8 cellular contexts compared by ENCODE assay signal in genomic region chr12:67515679-67516363, GRCh38.
DNase-seq lines count a peak whose midpoint lies in the region; ATAC-seq and TF ChIP-seq lines count a peak whose summit lies in the region.

No MANE protein-coding gene starts in this region.

- POLR2A ChIA-PET in CD4-positive, alpha-beta memory T cell (lab: Charles Lee; ENCODE audit: partially characterized antibody): interaction anchor here (0.7 to 4.5 kb wide), 35 partner anchors 9 to 1293 kb away, joined by 3 to 88 read pairs (median 5); partner anchors contain the start of genes CAND1, DYRK2 and MDM2

- no peaks in the 10 kb centered on the region for H3K9me3 ChIP-seq in CD4-positive, alpha-beta memory T cell (ENCODE audit: control insufficient read depth in 1 of 2, low read length in 2 of 2)
- no peaks in the 10 kb centered on the region for H3K9me3 ChIP-seq in tibial artery

- H3K4me1 ChIP-seq in CD4-positive, alpha-beta memory T cell (ENCODE audit: insufficient read depth, low read length): peaks cover 64% of the 10 kb centered on the region
- H3K4me1 ChIP-seq in tibial artery: peaks cover 0 to 37% (median 26%) of the 10 kb centered on the region in 4 donors

- DNase-seq in CD4-positive, alpha-beta memory T cell: peak; percentile 64 to 78 (median 70)
- DNase-seq in NOMO-1 (lab: John Stamatoyannopoulos, UW; ENCODE audit: unreplicated experiment in 2 of 2): peak; percentile 42 to 65
- peak; percentile 26 to 43 (median 28) for DNase-seq in effector memory CD8-positive, alpha-beta T cell
- DNase-seq in HuH-7.5 (ENCODE audit: low spot score): no peak
- DNase-seq in tibial artery: no peak
- DNase-seq in LoVo (ENCODE audit: low spot score): no peak

- H3K36me3 ChIP-seq in CD4-positive, alpha-beta memory T cell (ENCODE audit: insufficient read depth, low read length): no peaks in the 10 kb centered on the region
- H3K36me3 ChIP-seq in tibial artery: no peaks in the 10 kb centered on the region

- peak; percentile 93 for ATAC-seq in GM19351 (IDR thresholded peaks at IDR 0.05; ENCODE audit: unreplicated experiment)
- ATAC-seq in HG03280 (IDR thresholded peaks at IDR 0.05; ENCODE audit: unreplicated experiment): peak; percentile 80
- peak; percentile 97 for ATAC-seq in effector memory CD8-positive, alpha-beta T cell (replicated peaks)

- H3K36me3 Mint-ChIP-seq in CD4-positive, alpha-beta memory T cell: no peaks in the 10 kb centered on the region
- H3K36me3 Mint-ChIP-seq in effector memory CD8-positive, alpha-beta T cell (ENCODE audit: insufficient read depth): peaks cover 2% of the 10 kb centered on the region

- no peaks in the 10 kb centered on the region for H3K9me3 Mint-ChIP-seq in CD4-positive, alpha-beta memory T cell
- peaks cover 0 to 2% of the 10 kb centered on the region in 2 donors for H3K9me3 Mint-ChIP-seq in effector memory CD8-positive, alpha-beta T cell

- no peak for TF ChIP-seq CTCF in tibial artery (IDR thresholded peaks at IDR 0.05)

- H3K4me1 Mint-ChIP-seq in CD4-positive, alpha-beta memory T cell: peaks cover 46 to 73% (median 54%) of the 10 kb centered on the region in 4 donors
- peaks cover 35 to 42% of the 10 kb centered on the region in 2 donors for H3K4me1 Mint-ChIP-seq in effector memory CD8-positive, alpha-beta T cell (ENCODE audit: low read depth in 2 of 2)

- intact Hi-C loops in CD4-positive, alpha-beta memory T cell (cut with micrococcal nuclease): loop anchor here (1.0 to 5.0 kb wide), 5 partner anchors 33 to 135 kb away; no protein-coding TSS in a partner anchor
- intact Hi-C loops in tibial artery (cut with DNase I; ENCODE audit: low total_unique reads): no loop called here

- H3K27ac Mint-ChIP-seq in CD4-positive, alpha-beta memory T cell: peak overlapping the region; percentile 50 to 91 (median 86)
- peak overlapping the region; percentile 84 to 88 for H3K27ac Mint-ChIP-seq in effector memory CD8-positive, alpha-beta T cell

- no peak overlapping the region for H3K27ac ChIP-seq in CD4-positive, alpha-beta memory T cell (ENCODE audit: low read depth, low read length)
- no peak overlapping the region for H3K27ac ChIP-seq in tibial artery

- peak overlapping the region in 1 of 2 donors; percentile 4 for H3K4me3 ChIP-seq in CD4-positive, alpha-beta memory T cell (ENCODE audit: low read length in 2 of 2)
- H3K4me3 ChIP-seq in tibial artery: no peak overlapping the region

- peak overlapping the region; percentile 16 to 79 (median 69) for H3K4me3 Mint-ChIP-seq in CD4-positive, alpha-beta memory T cell
- peak overlapping the region; percentile 58 to 70 for H3K4me3 Mint-ChIP-seq in effector memory CD8-positive, alpha-beta T cell

- no peaks in the 10 kb centered on the region for H3K27me3 Mint-ChIP-seq in CD4-positive, alpha-beta memory T cell
- no peaks in the 10 kb centered on the region for H3K27me3 Mint-ChIP-seq in effector memory CD8-positive, alpha-beta T cell

- CTCF ChIA-PET in CD4-positive, alpha-beta memory T cell (lab: Charles Lee; ENCODE audit: partially characterized antibody): interaction anchor here (0.9 to 2.8 kb wide), 14 partner anchors 9 to 427 kb away, joined by 3 to 13 read pairs (median 6); partner anchors contain the start of gene DYRK2

- H3K27me3 ChIP-seq in CD4-positive, alpha-beta memory T cell (ENCODE audit: insufficient read depth, low read length): no peaks in the 10 kb centered on the region
- H3K27me3 ChIP-seq in tibial artery: no peaks in the 10 kb centered on the region

Comparison
In these comparisons a context has a peak if more than half of its experiments do, and no peak if none do; other contexts are left out.
1. DNase-seq: peak in CD4-positive, alpha-beta memory T cell (5 of 5), NOMO-1 (2 of 2) and effector memory CD8-positive, alpha-beta T cell (3 of 3); none in HuH-7.5 (single experiment), tibial artery (0 of 2) and LoVo (single experiment).
2. Peak in every context shown above with its lines, with median percentiles within 50 percentile points of each other: ATAC-seq.